Comparison of ENCODE assay signal across 1 cellular context in the genomic region with DNA sequence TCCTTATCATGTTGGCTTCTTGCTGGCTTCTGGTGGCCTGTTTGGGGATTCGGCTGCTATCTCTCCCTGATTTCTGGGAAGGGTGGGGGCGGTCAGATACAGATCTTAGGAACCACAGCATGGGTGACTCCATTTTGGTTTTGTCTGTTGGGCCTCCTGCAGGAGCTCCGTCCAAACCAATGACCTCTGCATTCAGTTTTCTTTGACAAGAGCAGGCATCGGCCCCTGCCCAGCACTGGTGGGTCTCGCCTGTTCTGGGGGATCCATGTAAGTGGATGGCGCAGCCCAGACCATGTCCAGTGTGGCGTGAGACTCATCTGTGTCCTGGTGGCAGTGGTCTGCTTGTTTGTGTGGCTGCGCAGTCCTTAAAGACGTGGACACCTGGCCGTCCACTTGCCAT.
TF ChIP-seq lines count a peak whose summit lies in the region.

No MANE protein-coding gene starts in this region.

TF ChIP-seq in K562, 482 proteins besides CTCF, POLR2A, EP300 and RAD21 (continued from another document and continues in another):
- TF ChIP-seq, protein P1, sequence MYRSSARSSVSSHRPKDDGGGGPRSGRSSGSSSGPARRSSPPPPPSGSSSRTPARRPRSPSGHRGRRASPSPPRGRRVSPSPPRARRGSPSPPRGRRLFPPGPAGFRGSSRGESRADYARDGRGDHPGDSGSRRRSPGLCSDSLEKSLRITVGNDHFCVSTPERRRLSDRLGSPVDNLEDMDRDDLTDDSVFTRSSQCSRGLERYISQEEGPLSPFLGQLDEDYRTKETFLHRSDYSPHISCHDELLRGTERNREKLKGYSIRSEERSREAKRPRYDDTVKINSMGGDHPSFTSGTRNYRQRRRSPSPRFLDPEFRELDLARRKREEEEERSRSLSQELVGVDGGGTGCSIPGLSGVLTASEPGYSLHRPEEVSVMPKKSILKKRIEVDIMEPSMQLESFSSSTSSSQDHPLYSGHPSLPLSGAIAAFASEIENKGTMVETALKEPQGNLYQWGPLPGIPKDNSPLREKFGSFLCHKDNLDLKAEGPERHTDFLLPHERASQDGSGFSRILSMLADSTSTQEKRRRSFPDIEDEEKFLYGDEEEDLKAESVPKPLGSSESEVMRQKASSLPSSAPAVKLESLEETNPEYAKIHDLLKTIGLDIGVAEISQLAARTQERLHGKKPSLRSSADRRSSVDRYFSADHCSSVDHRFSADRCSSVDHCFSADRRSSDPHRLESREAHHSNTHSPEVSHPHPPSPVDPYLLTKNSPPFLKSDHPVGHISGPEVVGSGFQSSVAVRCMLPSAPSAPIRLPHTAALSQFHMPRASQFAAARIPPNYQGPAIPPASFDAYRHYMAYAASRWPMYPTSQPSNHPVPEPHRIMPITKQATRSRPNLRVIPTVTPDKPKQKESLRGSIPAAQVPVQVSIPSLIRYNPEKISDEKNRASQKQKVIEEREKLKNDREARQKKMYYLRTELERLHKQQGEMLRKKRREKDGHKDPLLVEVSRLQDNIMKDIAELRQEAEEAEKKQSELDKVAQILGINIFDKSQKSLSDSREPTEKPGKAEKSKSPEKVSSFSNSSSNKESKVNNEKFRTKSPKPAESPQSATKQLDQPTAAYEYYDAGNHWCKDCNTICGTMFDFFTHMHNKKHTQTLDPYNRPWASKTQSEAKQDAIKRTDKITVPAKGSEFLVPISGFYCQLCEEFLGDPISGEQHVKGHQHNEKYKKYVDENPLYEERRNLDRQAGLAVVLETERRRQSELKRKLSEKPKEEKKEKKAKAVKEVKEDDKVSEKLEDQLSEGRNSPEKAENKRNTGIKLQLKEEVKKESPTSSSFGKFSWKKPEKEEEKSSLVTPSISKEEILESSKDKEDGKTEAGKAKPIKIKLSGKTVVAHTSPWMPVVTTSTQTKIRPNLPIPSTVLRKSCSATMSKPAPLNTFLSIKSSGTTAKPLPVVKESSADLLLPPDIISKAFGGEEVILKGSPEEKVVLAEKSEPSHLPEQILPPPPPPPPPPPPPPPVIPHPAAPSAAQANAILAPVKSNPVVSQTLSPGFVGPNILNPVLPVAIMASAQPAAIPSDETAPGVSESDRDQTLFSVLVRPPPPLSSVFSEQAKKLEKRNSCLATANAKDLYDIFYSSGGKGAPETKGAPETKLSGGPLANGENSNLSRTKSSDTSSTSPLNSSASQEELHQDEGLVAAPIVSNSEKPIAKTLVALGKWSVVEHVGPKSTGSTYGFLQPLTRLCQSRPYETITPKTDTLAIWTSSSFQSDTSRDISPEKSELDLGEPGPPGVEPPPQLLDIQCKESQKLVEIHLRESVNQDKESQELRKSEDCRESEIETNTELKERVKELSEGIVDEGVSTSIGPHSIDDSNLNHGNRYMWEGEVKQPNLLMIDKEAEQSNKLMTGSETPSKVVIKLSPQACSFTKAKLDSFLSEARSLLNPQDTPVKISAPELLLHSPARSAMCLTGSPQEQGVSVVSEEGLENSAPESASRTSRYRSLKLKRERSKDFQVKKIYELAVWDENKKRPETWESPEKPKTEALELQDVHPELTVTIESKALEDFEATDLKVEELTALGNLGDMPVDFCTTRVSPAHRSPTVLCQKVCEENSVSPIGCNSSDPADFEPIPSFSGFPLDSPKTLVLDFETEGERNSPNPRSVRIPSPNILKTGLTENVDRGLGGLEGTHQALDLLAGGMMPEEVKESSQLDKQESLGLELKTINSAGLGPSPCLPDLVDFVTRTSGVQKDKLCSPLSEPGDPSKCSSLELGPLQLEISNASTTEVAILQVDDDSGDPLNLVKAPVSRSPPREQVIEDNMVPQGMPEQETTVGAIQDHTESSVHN (IDR thresholded peaks at IDR 0.05; ENCODE audit: borderline replicate concordance in 1 of 2, low read depth in 1 of 2): no peak
- no peak for TF ChIP-seq AFF4 (CRISPR knock-in tag; IDR thresholded peaks at IDR 0.05)
- peak; percentile 83; the same call in 1 of the 2 replicates for TF ChIP-seq BCL6 (CRISPR knock-in tag; IDR thresholded peaks at IDR 0.05)
- no peak for TF ChIP-seq MCM2 (IDR thresholded peaks at IDR 0.05; ENCODE audit: low read depth)
- TF ChIP-seq SMARCE1 (IDR thresholded peaks at IDR 0.05): no peak
- TF ChIP-seq TRIM25 (IDR thresholded peaks at IDR 0.05; ENCODE audit: borderline replicate concordance): no peak
- TF ChIP-seq, protein P2, sequence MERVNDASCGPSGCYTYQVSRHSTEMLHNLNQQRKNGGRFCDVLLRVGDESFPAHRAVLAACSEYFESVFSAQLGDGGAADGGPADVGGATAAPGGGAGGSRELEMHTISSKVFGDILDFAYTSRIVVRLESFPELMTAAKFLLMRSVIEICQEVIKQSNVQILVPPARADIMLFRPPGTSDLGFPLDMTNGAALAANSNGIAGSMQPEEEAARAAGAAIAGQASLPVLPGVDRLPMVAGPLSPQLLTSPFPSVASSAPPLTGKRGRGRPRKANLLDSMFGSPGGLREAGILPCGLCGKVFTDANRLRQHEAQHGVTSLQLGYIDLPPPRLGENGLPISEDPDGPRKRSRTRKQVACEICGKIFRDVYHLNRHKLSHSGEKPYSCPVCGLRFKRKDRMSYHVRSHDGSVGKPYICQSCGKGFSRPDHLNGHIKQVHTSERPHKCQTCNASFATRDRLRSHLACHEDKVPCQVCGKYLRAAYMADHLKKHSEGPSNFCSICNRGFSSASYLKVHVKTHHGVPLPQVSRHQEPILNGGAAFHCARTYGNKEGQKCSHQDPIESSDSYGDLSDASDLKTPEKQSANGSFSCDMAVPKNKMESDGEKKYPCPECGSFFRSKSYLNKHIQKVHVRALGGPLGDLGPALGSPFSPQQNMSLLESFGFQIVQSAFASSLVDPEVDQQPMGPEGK (CRISPR knock-in tag; IDR thresholded peaks at IDR 0.05; ENCODE audit: borderline replicate concordance): peak; percentile 90; the same call in 1 of the 2 replicates
- TF ChIP-seq HINFP (tag; conservative IDR thresholded peaks at IDR 0.05; ENCODE audit: low read depth): peak; percentile 76
- no peak for TF ChIP-seq BRD9 (IDR thresholded peaks at IDR 0.05; ENCODE audit: low read depth, partially characterized antibody)
- TF ChIP-seq ZNF197 (CRISPR knock-in tag; IDR thresholded peaks at IDR 0.05; ENCODE audit: low read depth): peak; percentile 91
- TF ChIP-seq, protein P3, sequence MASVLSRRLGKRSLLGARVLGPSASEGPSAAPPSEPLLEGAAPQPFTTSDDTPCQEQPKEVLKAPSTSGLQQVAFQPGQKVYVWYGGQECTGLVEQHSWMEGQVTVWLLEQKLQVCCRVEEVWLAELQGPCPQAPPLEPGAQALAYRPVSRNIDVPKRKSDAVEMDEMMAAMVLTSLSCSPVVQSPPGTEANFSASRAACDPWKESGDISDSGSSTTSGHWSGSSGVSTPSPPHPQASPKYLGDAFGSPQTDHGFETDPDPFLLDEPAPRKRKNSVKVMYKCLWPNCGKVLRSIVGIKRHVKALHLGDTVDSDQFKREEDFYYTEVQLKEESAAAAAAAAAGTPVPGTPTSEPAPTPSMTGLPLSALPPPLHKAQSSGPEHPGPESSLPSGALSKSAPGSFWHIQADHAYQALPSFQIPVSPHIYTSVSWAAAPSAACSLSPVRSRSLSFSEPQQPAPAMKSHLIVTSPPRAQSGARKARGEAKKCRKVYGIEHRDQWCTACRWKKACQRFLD (CRISPR knock-in tag; IDR thresholded peaks at IDR 0.05): peak; percentile 89
- no peak for TF ChIP-seq ZNF263 (CRISPR knock-in tag; IDR thresholded peaks at IDR 0.05; ENCODE audit: borderline replicate concordance)
- no peak for TF ChIP-seq ZNF75A (CRISPR knock-in tag; IDR thresholded peaks at IDR 0.05)
- TF ChIP-seq NEUROD1 (IDR thresholded peaks at IDR 0.05; ENCODE audit: borderline replicate concordance, low read depth, low read length, partially characterized antibody): no peak
- no peak for TF ChIP-seq ZNF3 (CRISPR knock-in tag; IDR thresholded peaks at IDR 0.05)
- peak; percentile 96 for TF ChIP-seq HDAC8 (tag; IDR thresholded peaks at IDR 0.05)
- TF ChIP-seq PTTG1 (tag; IDR thresholded peaks at IDR 0.05; ENCODE audit: low read depth): peak; percentile 87
- no peak for TF ChIP-seq NRF1 (conservative IDR thresholded peaks at IDR 0.05 in 1 of 2, IDR thresholded peaks at IDR 0.05 in 1 of 2)
- TF ChIP-seq NR4A1 (CRISPR knock-in tag; IDR thresholded peaks at IDR 0.05): peak; percentile 88
- peak; percentile 98 for TF ChIP-seq NR4A1 (tag; IDR thresholded peaks at IDR 0.05)
- TF ChIP-seq RHOXF2B (CRISPR knock-in tag; conservative IDR thresholded peaks at IDR 0.05): peak; percentile 87
- TF ChIP-seq E2F3 (CRISPR knock-in tag; IDR thresholded peaks at IDR 0.05): peak; percentile 92
- TF ChIP-seq ZNF589 (CRISPR knock-in tag; IDR thresholded peaks at IDR 0.05; ENCODE audit: low read depth): peak; percentile 82; the same call in 1 of the 2 replicates
- TF ChIP-seq STAT5A (IDR thresholded peaks at IDR 0.05; ENCODE audit: borderline replicate concordance, low read length): no peak
- no peak for TF ChIP-seq ZNF217 (CRISPR knock-in tag; IDR thresholded peaks at IDR 0.05)
- peak; percentile 82 for TF ChIP-seq IFI16 (CRISPR knock-in tag; IDR thresholded peaks at IDR 0.05)
- peak; percentile 84; the same call in 1 of the 2 replicates for TF ChIP-seq ERF (CRISPR knock-in tag; IDR thresholded peaks at IDR 0.05)
- no peak for TF ChIP-seq MXI1 (IDR thresholded peaks at IDR 0.05; ENCODE audit: low read depth, low read length)
- no peak for TF ChIP-seq KHSRP (IDR thresholded peaks at IDR 0.05)
- no peak for TF ChIP-seq KLF10 (CRISPR knock-in tag; IDR thresholded peaks at IDR 0.05)
- TF ChIP-seq TAF15 (IDR thresholded peaks at IDR 0.05; ENCODE audit: low read depth, low read length): no peak
- TF ChIP-seq ZBTB9 (CRISPR knock-in tag; IDR thresholded peaks at IDR 0.05): peak; percentile 90
- no peak for TF ChIP-seq CBFB (CRISPR knock-in tag; IDR thresholded peaks at IDR 0.05)
- TF ChIP-seq, protein P4, sequence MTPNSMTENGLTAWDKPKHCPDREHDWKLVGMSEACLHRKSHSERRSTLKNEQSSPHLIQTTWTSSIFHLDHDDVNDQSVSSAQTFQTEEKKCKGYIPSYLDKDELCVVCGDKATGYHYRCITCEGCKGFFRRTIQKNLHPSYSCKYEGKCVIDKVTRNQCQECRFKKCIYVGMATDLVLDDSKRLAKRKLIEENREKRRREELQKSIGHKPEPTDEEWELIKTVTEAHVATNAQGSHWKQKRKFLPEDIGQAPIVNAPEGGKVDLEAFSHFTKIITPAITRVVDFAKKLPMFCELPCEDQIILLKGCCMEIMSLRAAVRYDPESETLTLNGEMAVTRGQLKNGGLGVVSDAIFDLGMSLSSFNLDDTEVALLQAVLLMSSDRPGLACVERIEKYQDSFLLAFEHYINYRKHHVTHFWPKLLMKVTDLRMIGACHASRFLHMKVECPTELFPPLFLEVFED (CRISPR knock-in tag; conservative IDR thresholded peaks at IDR 0.05): no peak
- peak; percentile 72 for TF ChIP-seq NFXL1 (CRISPR knock-in tag; IDR thresholded peaks at IDR 0.05)
- no peak for TF ChIP-seq RUNX1 (IDR thresholded peaks at IDR 0.05; ENCODE audit: low read depth)
- no peak for TF ChIP-seq ZNF445 (CRISPR knock-in tag; IDR thresholded peaks at IDR 0.05; ENCODE audit: low read depth)
- peak; percentile 66; the same call in 1 of the 2 replicates for TF ChIP-seq TAF7 (tag; IDR thresholded peaks at IDR 0.05)
- peak; percentile 63; the same call in 1 of the 2 replicates for TF ChIP-seq PHB (CRISPR knock-in tag; IDR thresholded peaks at IDR 0.05)
